19 cellular contexts compared by ENCODE assay signal in the genomic region with DNA sequence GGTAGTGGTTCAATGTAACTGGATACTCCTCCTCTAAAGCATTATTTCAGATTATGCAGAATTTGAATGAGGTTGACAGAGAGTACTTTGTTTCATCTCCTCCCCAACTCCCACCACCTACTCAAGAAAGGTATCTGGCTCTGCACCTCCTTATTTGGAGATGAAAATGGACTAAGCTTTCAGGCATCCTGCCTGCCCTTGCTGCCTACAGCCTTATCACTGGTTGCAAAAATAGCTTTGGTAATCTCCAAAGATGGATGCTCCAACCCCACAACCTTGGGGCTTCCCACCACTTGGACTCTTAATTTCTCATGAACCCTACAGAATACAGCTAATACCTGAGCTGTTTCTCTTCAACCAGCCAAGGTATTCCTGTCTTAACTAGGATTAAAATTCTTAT. TPM values are rescaled to one million over a fixed set of nuclear protein-coding genes. Genes with fewer than 3 reads are reported as not detected.
A peak's percentile ranks its signal among the peaks of the same experiment; 100 is the strongest.
DNase-seq lines count a peak whose midpoint lies in the region; ATAC-seq and TF ChIP-seq lines count a peak whose summit lies in the region.
"Had no signal": no experiment of that assay in that cellular context is flagged by ENCODE, and none has a peak within 500 bp of the region (broad histone marks: within the 10 kb centered on the region; RNA-seq: fewer than 3 reads in every experiment).

No MANE protein-coding gene starts in this region.

- no peak for TF ChIP-seq POLR2A in heart left ventricle (IDR thresholded peaks at IDR 0.05)
- no peak for TF ChIP-seq POLR2A in esophagus squamous epithelium (IDR thresholded peaks at IDR 0.05)

- peaks cover 55% of the 10 kb centered on the region for H3K36me3 Mint-ChIP-seq in T-helper 2 cell treated with Interferon-gamma antibody and Interleukin-4, amounts not matched to agents 5 μg/mL and 100 μg/mL, for 36 hours (ENCODE audit: low read depth)

- no peak overlapping the region for H3K4me3 ChIP-seq in heart left ventricle
- H3K4me3 ChIP-seq in neutrophil (ENCODE audit: low read depth in 1 of 2, low read length in 1 of 2), result no peak overlapping the region
- no peak overlapping the region for H3K4me3 ChIP-seq in esophagus squamous epithelium
- H3K4me3 ChIP-seq: ovary, tibial nerve had no signal

- TF ChIP-seq CTCF in heart left ventricle (IDR thresholded peaks at IDR 0.05), result no peak
- TF ChIP-seq CTCF in neutrophil (IDR thresholded peaks at IDR 0.05), result no peak
- TF ChIP-seq CTCF in esophagus squamous epithelium (IDR thresholded peaks at IDR 0.05), result no peak

- intact Hi-C loops in heart left ventricle (cut with DNase I) (no loop called here), esophagus squamous epithelium (cut with DNase I) (no loop called here)

- H3K4me1 Mint-ChIP-seq in T-helper 2 cell treated with Interferon-gamma antibody and Interleukin-4, amounts not matched to agents 5 μg/mL and 100 μg/mL, for 36 hours (ENCODE audit: low read depth), result peaks cover 5% of the 10 kb centered on the region

- H3K4me3 Mint-ChIP-seq in T-helper 2 cell treated with Interferon-gamma antibody and Interleukin-4, amounts not matched to agents 5 μg/mL and 100 μg/mL, for 36 hours, result no peak overlapping the region

- no peaks in the 10 kb centered on the region for H3K27me3 Mint-ChIP-seq in T-helper 2 cell treated with Interferon-gamma antibody and Interleukin-4, amounts not matched to agents 5 μg/mL and 100 μg/mL, for 36 hours (ENCODE audit: low read depth)

- peaks cover 0 to 38% (median 15%) of the 10 kb centered on the region in 12 donors for H3K4me1 ChIP-seq in heart left ventricle
- peaks cover 3 to 4% of the 10 kb centered on the region in 2 experiments for H3K4me1 ChIP-seq in neutrophil (ENCODE audit: control insufficient read depth in 1 of 2, insufficient read depth in 1 of 2, low read depth in 1 of 2, low read length in 1 of 2)
- peaks cover 0 to 23% (median 6%) of the 10 kb centered on the region in 3 donors for H3K4me1 ChIP-seq in esophagus squamous epithelium

- H3K36me3 ChIP-seq in heart left ventricle, result peaks cover 0 to 97% (median 73%) of the 10 kb centered on the region in 9 donors
- peaks cover 100% of the 10 kb centered on the region for H3K36me3 ChIP-seq in neutrophil
- peaks cover 0 to 81% (median 12%) of the 10 kb centered on the region in 3 donors for H3K36me3 ChIP-seq in esophagus squamous epithelium
- H3K36me3 ChIP-seq: ovary had no signal

- ATAC-seq in heart left ventricle, result peak; percentile 87 to 93 (median 88)
- ATAC-seq in GM21360 (IDR thresholded peaks at IDR 0.05; ENCODE audit: unreplicated experiment), result no peak
- ATAC-seq: PC-3 had no signal

- H3K9me3 ChIP-seq in heart left ventricle (no peaks in the 10 kb centered on the region), neutrophil (no peaks in the 10 kb centered on the region), esophagus squamous epithelium (no peaks in the 10 kb centered on the region)
- H3K9me3 ChIP-seq: ovary, tibial nerve had no signal

- H3K27ac ChIP-seq in heart left ventricle (peak overlapping the region; percentile 56 to 96 (median 78)), neutrophil (peak overlapping the region; percentile 44), esophagus squamous epithelium (no peak overlapping the region)
- H3K27ac ChIP-seq: C4-2B, ovary, tibial nerve had no signal

- peak overlapping the region; percentile 46 for H3K27ac Mint-ChIP-seq in T-helper 2 cell treated with Interferon-gamma antibody and Interleukin-4, amounts not matched to agents 5 μg/mL and 100 μg/mL, for 36 hours

- no peaks in the 10 kb centered on the region for H3K27me3 ChIP-seq in heart left ventricle
- H3K27me3 ChIP-seq in neutrophil, result no peaks in the 10 kb centered on the region
- H3K27me3 ChIP-seq in esophagus squamous epithelium, result no peaks in the 10 kb centered on the region
- H3K27me3 ChIP-seq: ovary, tibial nerve had no signal

- H3K9me3 Mint-ChIP-seq in T-helper 2 cell treated with Interferon-gamma antibody and Interleukin-4, amounts not matched to agents 5 μg/mL and 100 μg/mL, for 36 hours, result no peaks in the 10 kb centered on the region

- DNase-seq in T-helper 2 cell treated with Interferon-gamma antibody and Interleukin-4, amounts not matched to agents 5 μg/mL and 100 μg/mL, for 36 hours (ENCODE audit: low spot score), result no peak
- no peak for DNase-seq in T-helper 2 cell
- peak; percentile 74 for DNase-seq in NCI-H226
- DNase-seq in heart left ventricle, result peak in 4 of 5 donors; percentile 45 to 56 (median 52)
- DNase-seq in esophagus squamous epithelium (lab: John Stamatoyannopoulos, UW), result no peak
- DNase-seq in GM03348 (ENCODE audit: low spot score), result no peak
- DNase-seq: 8988T; activated naive CD4-positive, alpha-beta T cell treated with anti-CD3 and anti-CD28 coated beads, Interleukin-2, amount 50 U/mL, for 16 hours; DMS79; effector CD8-positive, alpha-beta T cell; IMR-90; kidney glomerular epithelial cell; ovary; PC-3; stimulated activated CD4-positive, alpha-beta T cell treated with anti-CD3 and anti-CD28 coated beads, Interleukin-4, amount 100 ng/mL, for 4 hours had no signal

RNA-seq across cellular contexts. Expression of gene CORO6, which starts 45.3 kb away (rescaled TPM):
- total RNA-seq in heart left ventricle (100 to 1,000 TPM in 3 of 9 donors, 10 to 100 TPM in 6; 72.1 to 115 (median 95.5) TPM), esophagus squamous epithelium (10 to 100 TPM in 1 of 4 donors, 1 to 10 TPM in 3; 2.0 to 39.9 (median 6.5) TPM)
- 10 to 100 TPM; 50.7 to 96.2 TPM for polyA plus RNA-seq in heart left ventricle

Comparison
In these comparisons a context has a peak if more than half of its experiments do, and no peak if none do; other contexts are left out.
1. DNase-seq: peak in NCI-H226 (single experiment) and heart left ventricle (4 of 5); none in T-helper 2 cell treated with Interferon-gamma antibody and Interleukin-4, amounts not matched to agents 5 μg/mL and 100 μg/mL, for 36 hours (single experiment), T-helper 2 cell (0 of 5), esophagus squamous epithelium (single experiment) and GM03348 (single experiment).
2. H3K27ac ChIP-seq: peak in heart left ventricle (12 of 12) and neutrophil (single experiment); none in esophagus squamous epithelium (0 of 4).